Comparison of ENCODE assay signal across 9 cellular contexts in the genomic region with DNA sequence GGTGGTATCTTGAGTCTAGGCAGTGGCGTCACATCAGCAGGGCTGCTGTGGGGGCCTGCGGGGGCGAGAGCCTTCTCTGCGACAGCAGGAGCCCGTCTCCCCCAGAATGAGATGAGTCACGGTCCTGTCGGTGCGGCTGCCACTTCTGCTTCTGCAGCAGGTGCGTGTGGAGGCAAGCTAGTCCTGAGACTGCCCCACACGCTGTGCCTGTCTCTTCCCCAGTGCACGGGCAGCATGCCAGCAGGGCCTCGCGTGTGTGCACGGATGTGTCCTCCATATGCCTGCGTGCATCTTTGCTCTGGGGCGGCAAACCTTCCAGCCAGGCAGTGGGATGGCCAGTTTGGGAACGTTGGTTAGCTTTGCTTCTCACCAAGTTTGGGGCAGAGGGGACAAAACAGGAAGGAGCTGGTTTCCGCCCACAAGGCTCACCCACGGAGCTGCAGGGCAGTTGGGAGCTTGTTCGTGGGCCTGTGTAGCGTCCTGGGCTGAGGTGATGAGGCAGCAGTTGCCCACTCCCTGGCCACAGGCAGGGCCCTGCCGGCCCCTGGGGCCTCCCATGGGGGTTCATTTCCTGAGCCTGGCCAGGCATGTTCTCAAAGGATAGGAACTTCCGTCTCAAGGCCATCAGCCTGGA.
A peak's percentile ranks its signal among the peaks of the same experiment; 100 is the strongest.
DNase-seq lines count a peak whose midpoint lies in the region; ATAC-seq, FAIRE-seq and TF ChIP-seq lines count a peak whose summit lies in the region.
"Had no signal": no experiment of that assay in that cellular context is flagged by ENCODE, and none has a peak within 500 bp of the region (broad histone marks: within the 10 kb centered on the region; RNA-seq: fewer than 3 reads in every experiment).

No MANE protein-coding gene starts in this region.

- ATAC-seq in HG02571 (IDR thresholded peaks at IDR 0.05; ENCODE audit: unreplicated experiment), result peak; percentile 82

- 23 to 35% methylated on average over 23 of the region's 23 CpGs for WGBS in esophagus, 2 donors
- WGBS in prostate gland, result 32% methylated on average over 16 of the region's 23 CpGs

- H3K4me1 ChIP-seq in esophagus (ENCODE audit: control insufficient read depth in 2 of 2, insufficient read depth in 2 of 2, low read length in 1 of 2) (peaks cover 18 to 41% of the 10 kb centered on the region in 2 donors), prostate gland (replicated peaks) (no peaks in the 10 kb centered on the region), uterus (peaks cover 0 to 9% of the 10 kb centered on the region in 2 donors)

- TF ChIP-seq CTCF in prostate gland (IDR thresholded peaks at IDR 0.05) (no peak), uterus (IDR thresholded peaks at IDR 0.05) (no peak)

- H3K9me3 ChIP-seq in esophagus (ENCODE audit: control insufficient read depth in 2 of 2, insufficient read depth in 1 of 2, low read depth in 1 of 2, low read length in 1 of 2) (no peaks in the 10 kb centered on the region), prostate gland (no peaks in the 10 kb centered on the region), uterus (no peaks in the 10 kb centered on the region)
- H3K9me3 ChIP-seq: SJSA1 had no signal

- TF ChIP-seq POLR2A in GM12892 (IDR thresholded peaks at IDR 0.05; ENCODE audit: low read depth, low read length), result peak; percentile 92
- TF ChIP-seq POLR2A in prostate gland (IDR thresholded peaks at IDR 0.05), result no peak
- TF ChIP-seq POLR2A in uterus (IDR thresholded peaks at IDR 0.05), result no peak

- H3K36me3 ChIP-seq in esophagus (ENCODE audit: control insufficient read depth in 2 of 2, insufficient read depth in 2 of 2, low read length in 1 of 2), result peaks cover 17 to 47% of the 10 kb centered on the region in 2 donors
- H3K36me3 ChIP-seq in prostate gland, result no peaks in the 10 kb centered on the region
- H3K36me3 ChIP-seq in uterus, result no peaks in the 10 kb centered on the region

- peak; percentile 95 for DNase-seq in GM12892 (ENCODE audit: insufficient read length)
- DNase-seq in NCI-H2107 treated with DMSO at 0.1 percent for 48 hours (lab: John Stamatoyannopoulos, UW; ENCODE audit: unreplicated experiment), result peak; percentile 42
- DNase-seq in activated CD8-positive, alpha-beta memory T cell treated with anti-CD3 and anti-CD28 coated beads, Interleukin-2, amount 50 U/mL, for 24 hours (ENCODE audit: extremely low read depth), result peak; percentile 56
- peak; percentile 46 for DNase-seq in prostate gland (ENCODE audit: low spot score)
- peak in 1 of 2 donors; percentile 63 for DNase-seq in uterus
- no peak for DNase-seq in GM03348 (ENCODE audit: low spot score)

- peak overlapping the region; percentile 75 to 87 for H3K27ac ChIP-seq in esophagus (ENCODE audit: low read depth in 2 of 2, low read length in 1 of 2)
- peak overlapping the region in 1 of 2 donors; percentile 26 for H3K27ac ChIP-seq in prostate gland
- peak overlapping the region; percentile 22 to 58 for H3K27ac ChIP-seq in uterus
- H3K27ac ChIP-seq: SJSA1 had no signal

- no peaks in the 10 kb centered on the region for H3K27me3 ChIP-seq in esophagus (ENCODE audit: control insufficient read depth in 1 of 2, insufficient read depth in 2 of 2, low read length in 2 of 2)
- H3K27me3 ChIP-seq in prostate gland (replicated peaks; ENCODE audit: insufficient read depth), result no peaks in the 10 kb centered on the region
- no peaks in the 10 kb centered on the region for H3K27me3 ChIP-seq in uterus
- H3K27me3 ChIP-seq: SJSA1 had no signal

- peak; percentile 100 for FAIRE-seq in GM12892 (lab: Jason Lieb, UNC)

- no peak overlapping the region for H3K4me3 ChIP-seq in esophagus (ENCODE audit: low read depth in 1 of 2, low read length in 2 of 2)
- no peak overlapping the region for H3K4me3 ChIP-seq in prostate gland
- no peak overlapping the region for H3K4me3 ChIP-seq in uterus
- H3K4me3 ChIP-seq: SJSA1 had no signal

- intact Hi-C loops in prostate gland (cut with DNase I), result no loop called here
- intact Hi-C loops in uterus (cut with DNase I; ENCODE audit: low total_unique reads), result no loop called here
